Comparison of ENCODE assay signal across 16 cellular contexts in the genomic region with DNA sequence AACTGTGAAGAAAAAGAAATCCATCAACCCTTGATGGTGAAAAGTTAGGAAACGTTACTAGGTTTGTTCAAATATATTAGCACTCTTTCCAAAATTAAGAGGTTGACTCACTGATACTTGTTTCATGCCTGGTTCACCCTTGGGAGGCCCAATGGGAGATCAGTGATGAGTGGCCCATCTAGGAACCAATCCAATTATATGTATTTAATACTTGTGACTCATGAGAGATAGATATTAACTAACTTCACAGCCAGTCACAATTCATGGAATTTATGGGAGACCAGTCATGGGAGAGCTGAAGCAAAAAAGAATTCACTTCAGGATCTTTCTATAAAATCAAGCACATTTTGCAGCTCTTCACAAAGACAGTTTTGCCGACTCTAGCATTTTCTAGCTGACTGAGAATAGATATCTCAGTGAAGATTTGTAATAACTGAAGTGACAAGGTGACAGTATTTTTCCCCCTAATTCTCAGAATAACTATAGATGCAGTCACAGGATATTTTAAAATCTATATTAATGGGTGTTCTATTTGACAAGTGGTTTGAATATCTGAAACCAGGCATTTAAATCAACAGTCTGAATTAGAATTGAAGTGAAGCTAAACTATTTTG.
DNase-seq lines count a peak whose midpoint lies in the region; ATAC-seq and TF ChIP-seq lines count a peak whose summit lies in the region.
"Had no signal": no experiment of that assay in that cellular context is flagged by ENCODE, and none has a peak within 500 bp of the region (broad histone marks: within the 10 kb centered on the region; RNA-seq: fewer than 3 reads in every experiment).

No MANE protein-coding gene starts in this region.

- no peak for TF ChIP-seq CTCF in AG04449 (IDR thresholded peaks at IDR 0.05; ENCODE audit: insufficient read depth, low read length, missing control alignments)

- no peak overlapping the region for H3K4me3 ChIP-seq in AG04449 (ENCODE audit: low read depth, low read length)
- H3K4me3 ChIP-seq: psoas muscle had no signal

- peak; percentile 73 for DNase-seq in AG04449 (ENCODE audit: low read depth, low spot score)
- peak; percentile 90 for DNase-seq in HCEC 1CT
- peak; percentile 71 for DNase-seq in amniotic epithelial cell (ENCODE audit: low read depth)
- peak; percentile 2 for DNase-seq in glomerular visceral epithelial cell (ENCODE audit: extremely low spot score)
- DNase-seq in activated effector memory CD4-positive, alpha-beta T cell treated with Interleukin-2 at 50 U/mL for 16 hours, result no peak
- DNase-seq in activated CD8-positive, alpha-beta memory T cell treated with anti-CD3 and anti-CD28 coated beads for 24 hours, result no peak
- DNase-seq in iPS-NIHi7 (ENCODE audit: extremely low spot score), result no peak
- DNase-seq: activated T-cell treated with anti-CD3 and anti-CD28 coated beads for 4 hours; aorta; effector memory CD8-positive, alpha-beta T cell; midbrain; NCI-H510A treated with DMSO at 0.1 percent for 48 hours; psoas muscle; SHP77; stimulated activated CD4-positive, alpha-beta T cell treated with anti-CD3 and anti-CD28 coated beads, Interleukin-4, amount 100 ng/mL, for 24 hours had no signal

- no peak for ATAC-seq in GM18907 (IDR thresholded peaks at IDR 0.05; ENCODE audit: unreplicated experiment)
- ATAC-seq: effector memory CD8-positive, alpha-beta T cell had no signal

- CTCF ChIA-PET in AG04449 (lab: Yijun Ruan, JAX), result interaction anchor here (1.2 to 11.2 kb wide), 6 partner anchors 12 to 297 kb away, joined by 5 to 110 read pairs (median 10); no protein-coding TSS in a partner anchor

- POLR2A ChIA-PET in AG04449 (lab: Yijun Ruan, JAX), result interaction anchor here (0.7 to 1.1 kb wide), 2 partner anchors 18 to 323 kb away, joined by 3 read pairs; a partner anchor contains a TSS

Comparison
In these comparisons a context has a peak if more than half of its experiments do, and no peak if none do; other contexts are left out.
1. DNase-seq: peak in AG04449 (single experiment), HCEC 1CT (single experiment), amniotic epithelial cell (single experiment) and glomerular visceral epithelial cell (single experiment); none in activated effector memory CD4-positive, alpha-beta T cell treated with Interleukin-2 at 50 U/mL for 16 hours (single experiment), activated CD8-positive, alpha-beta memory T cell treated with anti-CD3 and anti-CD28 coated beads for 24 hours (single experiment) and iPS-NIHi7 (single experiment).